Comparison of ENCODE assay signal across 1 cellular context in the genomic region with DNA sequence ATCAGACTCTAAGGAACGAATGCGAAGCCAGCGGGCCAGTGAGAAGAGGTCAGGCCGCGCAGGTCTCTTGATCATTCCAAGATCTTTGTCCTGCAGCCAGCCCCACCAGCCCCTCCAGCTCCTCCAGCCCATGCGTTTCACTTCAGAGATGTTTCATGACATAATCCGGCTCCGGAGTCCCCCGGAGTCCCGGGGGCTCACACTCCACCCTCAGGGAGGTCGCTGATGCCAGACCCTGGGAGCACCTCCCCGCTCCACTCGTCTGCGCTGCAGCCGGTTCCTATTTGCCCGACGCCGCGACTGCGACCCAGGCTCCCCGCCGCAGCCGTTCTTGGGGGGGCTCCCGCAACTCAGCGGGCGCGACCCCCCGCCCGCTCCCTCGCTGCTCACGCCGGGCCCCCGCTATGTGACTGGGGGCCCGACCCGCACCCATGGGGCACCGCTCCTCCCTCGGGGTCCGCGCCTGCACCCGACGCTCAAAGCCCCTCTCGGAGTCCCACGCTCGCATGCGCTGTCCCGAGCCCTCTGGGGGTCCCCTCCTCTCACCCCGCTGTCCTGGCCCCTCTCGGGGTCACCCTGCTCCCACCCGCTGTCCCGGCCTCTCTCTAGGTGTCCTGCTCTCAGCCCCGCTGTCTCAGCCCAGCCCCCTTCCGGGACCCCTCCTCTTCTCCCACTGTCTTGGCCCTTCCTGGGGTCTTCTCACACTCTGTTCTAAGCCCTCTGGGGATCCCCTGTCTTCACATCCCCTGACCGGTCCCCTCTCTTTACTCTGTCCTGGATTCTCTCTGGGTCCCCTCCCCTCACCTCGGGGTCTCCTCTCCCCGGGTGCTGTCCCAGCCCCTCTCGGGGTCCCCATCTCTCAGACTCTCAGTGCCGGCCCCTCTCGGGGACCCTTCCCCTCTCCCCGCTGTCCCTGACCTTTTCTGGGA.
TF ChIP-seq lines count a peak whose summit lies in the region.

No MANE protein-coding gene starts in this region.

TF ChIP-seq in HEK293, 187 proteins besides CTCF, POLR2A, EP300 and RAD21 (continued from another document and continues in another):
- TF ChIP-seq PRDM2 (tag by site-specific recombination; IDR thresholded peaks at IDR 0.05; ENCODE audit: borderline replicate concordance) (no peak), ZNF433 (tag by site-specific recombination; IDR thresholded peaks at IDR 0.05; ENCODE audit: low read depth) (no peak), ZNF548 (tag by site-specific recombination; IDR thresholded peaks at IDR 0.05) (no peak), KLF16 (tag by site-specific recombination; IDR thresholded peaks at IDR 0.05) (no peak), ZNF335 (tag by site-specific recombination; conservative IDR thresholded peaks at IDR 0.05) (peak; percentile 70), ZBTB7A (tag by site-specific recombination; IDR thresholded peaks at IDR 0.05; ENCODE audit: low read depth) (no peak; the same call in 1 of the 2 replicates), ZNF341 (tag by site-specific recombination; IDR thresholded peaks at IDR 0.05; ENCODE audit: low read depth) (peak; percentile 66), ZNF629 (tag by site-specific recombination; IDR thresholded peaks at IDR 0.05) (no peak), KLF9 (tag by site-specific recombination; IDR thresholded peaks at IDR 0.05; ENCODE audit: low read depth) (no peak), ZSCAN18 (tag by site-specific recombination; IDR thresholded peaks at IDR 0.05) (no peak), ZNF48 (tag by site-specific recombination; IDR thresholded peaks at IDR 0.05) (no peak), ZIC2 (tag by site-specific recombination; IDR thresholded peaks at IDR 0.05) (peak; percentile 95), FEZF1 (tag by site-specific recombination; IDR thresholded peaks at IDR 0.05) (no peak), ZNF510 (tag by site-specific recombination; IDR thresholded peaks at IDR 0.05; ENCODE audit: insufficient replicate concordance) (no peak), SCRT2 (tag by site-specific recombination; IDR thresholded peaks at IDR 0.05) (no peak), ZNF184 (tag by site-specific recombination; IDR thresholded peaks at IDR 0.05) (no peak), ZNF140 (tag by site-specific recombination; IDR thresholded peaks at IDR 0.05) (no peak), ZBTB6 (tag by site-specific recombination; IDR thresholded peaks at IDR 0.05) (0 out of 2 replicates have a peak, but pooled peaks have one; percentile 33), ZNF132 (tag by site-specific recombination; IDR thresholded peaks at IDR 0.05; ENCODE audit: borderline replicate concordance) (no peak), ZBTB8A (tag by site-specific recombination; IDR thresholded peaks at IDR 0.05) (no peak), ZNF174 (tag by site-specific recombination; IDR thresholded peaks at IDR 0.05) (no peak)
- TF ChIP-seq, protein P1, sequence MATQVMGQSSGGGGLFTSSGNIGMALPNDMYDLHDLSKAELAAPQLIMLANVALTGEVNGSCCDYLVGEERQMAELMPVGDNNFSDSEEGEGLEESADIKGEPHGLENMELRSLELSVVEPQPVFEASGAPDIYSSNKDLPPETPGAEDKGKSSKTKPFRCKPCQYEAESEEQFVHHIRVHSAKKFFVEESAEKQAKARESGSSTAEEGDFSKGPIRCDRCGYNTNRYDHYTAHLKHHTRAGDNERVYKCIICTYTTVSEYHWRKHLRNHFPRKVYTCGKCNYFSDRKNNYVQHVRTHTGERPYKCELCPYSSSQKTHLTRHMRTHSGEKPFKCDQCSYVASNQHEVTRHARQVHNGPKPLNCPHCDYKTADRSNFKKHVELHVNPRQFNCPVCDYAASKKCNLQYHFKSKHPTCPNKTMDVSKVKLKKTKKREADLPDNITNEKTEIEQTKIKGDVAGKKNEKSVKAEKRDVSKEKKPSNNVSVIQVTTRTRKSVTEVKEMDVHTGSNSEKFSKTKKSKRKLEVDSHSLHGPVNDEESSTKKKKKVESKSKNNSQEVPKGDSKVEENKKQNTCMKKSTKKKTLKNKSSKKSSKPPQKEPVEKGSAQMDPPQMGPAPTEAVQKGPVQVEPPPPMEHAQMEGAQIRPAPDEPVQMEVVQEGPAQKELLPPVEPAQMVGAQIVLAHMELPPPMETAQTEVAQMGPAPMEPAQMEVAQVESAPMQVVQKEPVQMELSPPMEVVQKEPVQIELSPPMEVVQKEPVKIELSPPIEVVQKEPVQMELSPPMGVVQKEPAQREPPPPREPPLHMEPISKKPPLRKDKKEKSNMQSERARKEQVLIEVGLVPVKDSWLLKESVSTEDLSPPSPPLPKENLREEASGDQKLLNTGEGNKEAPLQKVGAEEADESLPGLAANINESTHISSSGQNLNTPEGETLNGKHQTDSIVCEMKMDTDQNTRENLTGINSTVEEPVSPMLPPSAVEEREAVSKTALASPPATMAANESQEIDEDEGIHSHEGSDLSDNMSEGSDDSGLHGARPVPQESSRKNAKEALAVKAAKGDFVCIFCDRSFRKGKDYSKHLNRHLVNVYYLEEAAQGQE (tag by site-specific recombination; IDR thresholded peaks at IDR 0.05): no peak
- TF ChIP-seq, protein P2, sequence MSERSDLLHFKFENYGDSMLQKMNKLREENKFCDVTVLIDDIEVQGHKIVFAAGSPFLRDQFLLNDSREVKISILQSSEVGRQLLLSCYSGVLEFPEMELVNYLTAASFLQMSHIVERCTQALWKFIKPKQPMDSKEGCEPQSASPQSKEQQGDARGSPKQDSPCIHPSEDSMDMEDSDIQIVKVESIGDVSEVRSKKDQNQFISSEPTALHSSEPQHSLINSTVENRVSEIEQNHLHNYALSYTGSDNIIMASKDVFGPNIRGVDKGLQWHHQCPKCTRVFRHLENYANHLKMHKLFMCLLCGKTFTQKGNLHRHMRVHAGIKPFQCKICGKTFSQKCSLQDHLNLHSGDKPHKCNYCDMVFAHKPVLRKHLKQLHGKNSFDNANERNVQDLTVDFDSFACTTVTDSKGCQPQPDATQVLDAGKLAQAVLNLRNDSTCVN (tag by site-specific recombination; optimal IDR thresholded peaks at IDR 0.05): peak; percentile 66
- TF ChIP-seq, protein P3, sequence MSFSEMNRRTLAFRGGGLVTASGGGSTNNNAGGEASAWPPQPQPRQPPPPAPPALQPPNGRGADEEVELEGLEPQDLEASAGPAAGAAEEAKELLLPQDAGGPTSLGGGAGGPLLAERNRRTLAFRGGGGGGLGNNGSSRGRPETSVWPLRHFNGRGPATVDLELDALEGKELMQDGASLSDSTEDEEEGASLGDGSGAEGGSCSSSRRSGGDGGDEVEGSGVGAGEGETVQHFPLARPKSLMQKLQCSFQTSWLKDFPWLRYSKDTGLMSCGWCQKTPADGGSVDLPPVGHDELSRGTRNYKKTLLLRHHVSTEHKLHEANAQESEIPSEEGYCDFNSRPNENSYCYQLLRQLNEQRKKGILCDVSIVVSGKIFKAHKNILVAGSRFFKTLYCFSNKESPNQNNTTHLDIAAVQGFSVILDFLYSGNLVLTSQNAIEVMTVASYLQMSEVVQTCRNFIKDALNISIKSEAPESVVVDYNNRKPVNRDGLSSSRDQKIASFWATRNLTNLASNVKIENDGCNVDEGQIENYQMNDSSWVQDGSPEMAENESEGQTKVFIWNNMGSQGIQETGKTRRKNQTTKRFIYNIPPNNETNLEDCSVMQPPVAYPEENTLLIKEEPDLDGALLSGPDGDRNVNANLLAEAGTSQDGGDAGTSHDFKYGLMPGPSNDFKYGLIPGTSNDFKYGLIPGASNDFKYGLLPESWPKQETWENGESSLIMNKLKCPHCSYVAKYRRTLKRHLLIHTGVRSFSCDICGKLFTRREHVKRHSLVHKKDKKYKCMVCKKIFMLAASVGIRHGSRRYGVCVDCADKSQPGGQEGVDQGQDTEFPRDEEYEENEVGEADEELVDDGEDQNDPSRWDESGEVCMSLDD (tag by site-specific recombination; IDR thresholded peaks at IDR 0.05): peak; percentile 80
- TF ChIP-seq, protein P4, sequence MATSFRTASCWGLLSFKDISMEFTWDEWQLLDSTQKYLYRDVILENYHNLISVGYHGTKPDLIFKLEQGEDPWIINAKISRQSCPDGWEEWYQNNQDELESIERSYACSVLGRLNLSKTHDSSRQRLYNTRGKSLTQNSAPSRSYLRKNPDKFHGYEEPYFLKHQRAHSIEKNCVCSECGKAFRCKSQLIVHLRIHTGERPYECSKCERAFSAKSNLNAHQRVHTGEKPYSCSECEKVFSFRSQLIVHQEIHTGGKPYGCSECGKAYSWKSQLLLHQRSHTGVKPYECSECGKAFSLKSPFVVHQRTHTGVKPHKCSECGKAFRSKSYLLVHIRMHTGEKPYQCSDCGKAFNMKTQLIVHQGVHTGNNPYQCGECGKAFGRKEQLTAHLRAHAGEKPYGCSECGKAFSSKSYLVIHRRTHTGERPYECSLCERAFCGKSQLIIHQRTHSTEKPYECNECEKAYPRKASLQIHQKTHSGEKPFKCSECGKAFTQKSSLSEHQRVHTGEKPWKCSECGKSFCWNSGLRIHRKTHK (tag by site-specific recombination; IDR thresholded peaks at IDR 0.05): no peak
- TF ChIP-seq, protein P5, sequence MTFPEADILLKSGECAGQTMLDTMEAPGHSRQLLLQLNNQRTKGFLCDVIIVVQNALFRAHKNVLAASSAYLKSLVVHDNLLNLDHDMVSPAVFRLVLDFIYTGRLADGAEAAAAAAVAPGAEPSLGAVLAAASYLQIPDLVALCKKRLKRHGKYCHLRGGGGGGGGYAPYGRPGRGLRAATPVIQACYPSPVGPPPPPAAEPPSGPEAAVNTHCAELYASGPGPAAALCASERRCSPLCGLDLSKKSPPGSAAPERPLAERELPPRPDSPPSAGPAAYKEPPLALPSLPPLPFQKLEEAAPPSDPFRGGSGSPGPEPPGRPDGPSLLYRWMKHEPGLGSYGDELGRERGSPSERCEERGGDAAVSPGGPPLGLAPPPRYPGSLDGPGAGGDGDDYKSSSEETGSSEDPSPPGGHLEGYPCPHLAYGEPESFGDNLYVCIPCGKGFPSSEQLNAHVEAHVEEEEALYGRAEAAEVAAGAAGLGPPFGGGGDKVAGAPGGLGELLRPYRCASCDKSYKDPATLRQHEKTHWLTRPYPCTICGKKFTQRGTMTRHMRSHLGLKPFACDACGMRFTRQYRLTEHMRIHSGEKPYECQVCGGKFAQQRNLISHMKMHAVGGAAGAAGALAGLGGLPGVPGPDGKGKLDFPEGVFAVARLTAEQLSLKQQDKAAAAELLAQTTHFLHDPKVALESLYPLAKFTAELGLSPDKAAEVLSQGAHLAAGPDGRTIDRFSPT (tag by site-specific recombination; IDR thresholded peaks at IDR 0.05): no peak
- TF ChIP-seq, protein P6, sequence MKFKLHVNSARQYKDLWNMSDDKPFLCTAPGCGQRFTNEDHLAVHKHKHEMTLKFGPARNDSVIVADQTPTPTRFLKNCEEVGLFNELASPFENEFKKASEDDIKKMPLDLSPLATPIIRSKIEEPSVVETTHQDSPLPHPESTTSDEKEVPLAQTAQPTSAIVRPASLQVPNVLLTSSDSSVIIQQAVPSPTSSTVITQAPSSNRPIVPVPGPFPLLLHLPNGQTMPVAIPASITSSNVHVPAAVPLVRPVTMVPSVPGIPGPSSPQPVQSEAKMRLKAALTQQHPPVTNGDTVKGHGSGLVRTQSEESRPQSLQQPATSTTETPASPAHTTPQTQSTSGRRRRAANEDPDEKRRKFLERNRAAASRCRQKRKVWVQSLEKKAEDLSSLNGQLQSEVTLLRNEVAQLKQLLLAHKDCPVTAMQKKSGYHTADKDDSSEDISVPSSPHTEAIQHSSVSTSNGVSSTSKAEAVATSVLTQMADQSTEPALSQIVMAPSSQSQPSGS (tag by site-specific recombination; IDR thresholded peaks at IDR 0.05; ENCODE audit: low read depth): no peak
